ENCODE assay signal across 1 cellular context in the genomic region with DNA sequence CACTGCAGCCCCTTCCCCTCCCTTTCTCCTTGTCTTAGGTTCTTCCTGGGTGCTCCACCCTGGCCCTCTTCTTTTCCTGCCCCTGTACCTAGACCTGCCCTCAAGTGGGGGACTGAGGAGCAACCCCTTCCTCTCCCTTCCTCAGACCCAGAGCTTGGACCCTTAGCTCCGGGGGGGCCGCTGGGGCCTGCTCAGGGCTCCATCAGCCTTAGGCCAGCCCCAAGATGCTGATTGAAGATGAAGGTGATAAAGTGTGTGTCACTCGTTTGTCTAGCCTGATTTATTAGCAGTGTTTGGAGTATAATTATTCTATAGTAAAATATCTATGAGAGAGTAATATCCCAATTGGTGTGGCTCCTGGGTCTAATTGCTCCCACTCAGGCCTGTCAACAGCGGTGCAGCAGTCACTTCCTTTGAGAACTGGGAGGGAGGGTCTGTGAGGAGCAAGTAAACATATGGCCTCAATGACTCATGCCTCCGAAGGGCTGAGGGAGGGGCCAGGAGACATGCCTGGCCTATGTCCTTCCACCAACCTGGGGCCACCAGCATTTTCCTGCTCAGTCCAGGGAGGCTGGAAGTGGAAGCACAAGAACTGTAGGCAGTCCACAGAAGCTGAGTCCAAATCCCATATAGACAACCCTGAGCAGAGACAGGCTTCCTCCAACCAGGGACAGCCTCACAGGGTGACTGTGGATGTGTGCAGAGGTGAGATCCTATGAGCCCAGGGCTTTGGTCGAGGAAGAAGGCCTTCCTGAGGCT.
TF ChIP-seq lines count a peak whose summit lies in the region.

No MANE protein-coding gene starts in this region.

TF ChIP-seq in K562, 482 proteins besides CTCF, POLR2A, EP300 and RAD21 (continued from another document and continues in another):
- TF ChIP-seq, protein P1, sequence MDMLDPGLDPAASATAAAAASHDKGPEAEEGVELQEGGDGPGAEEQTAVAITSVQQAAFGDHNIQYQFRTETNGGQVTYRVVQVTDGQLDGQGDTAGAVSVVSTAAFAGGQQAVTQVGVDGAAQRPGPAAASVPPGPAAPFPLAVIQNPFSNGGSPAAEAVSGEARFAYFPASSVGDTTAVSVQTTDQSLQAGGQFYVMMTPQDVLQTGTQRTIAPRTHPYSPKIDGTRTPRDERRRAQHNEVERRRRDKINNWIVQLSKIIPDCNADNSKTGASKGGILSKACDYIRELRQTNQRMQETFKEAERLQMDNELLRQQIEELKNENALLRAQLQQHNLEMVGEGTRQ (CRISPR knock-in tag; IDR thresholded peaks at IDR 0.05): no peak
- TF ChIP-seq RUNX1 (IDR thresholded peaks at IDR 0.05; ENCODE audit: low read depth): no peak
- TF ChIP-seq FOS (IDR thresholded peaks at IDR 0.05; ENCODE audit: extremely low read depth, insufficient read length): peak; percentile 33
- TF ChIP-seq, protein P2, sequence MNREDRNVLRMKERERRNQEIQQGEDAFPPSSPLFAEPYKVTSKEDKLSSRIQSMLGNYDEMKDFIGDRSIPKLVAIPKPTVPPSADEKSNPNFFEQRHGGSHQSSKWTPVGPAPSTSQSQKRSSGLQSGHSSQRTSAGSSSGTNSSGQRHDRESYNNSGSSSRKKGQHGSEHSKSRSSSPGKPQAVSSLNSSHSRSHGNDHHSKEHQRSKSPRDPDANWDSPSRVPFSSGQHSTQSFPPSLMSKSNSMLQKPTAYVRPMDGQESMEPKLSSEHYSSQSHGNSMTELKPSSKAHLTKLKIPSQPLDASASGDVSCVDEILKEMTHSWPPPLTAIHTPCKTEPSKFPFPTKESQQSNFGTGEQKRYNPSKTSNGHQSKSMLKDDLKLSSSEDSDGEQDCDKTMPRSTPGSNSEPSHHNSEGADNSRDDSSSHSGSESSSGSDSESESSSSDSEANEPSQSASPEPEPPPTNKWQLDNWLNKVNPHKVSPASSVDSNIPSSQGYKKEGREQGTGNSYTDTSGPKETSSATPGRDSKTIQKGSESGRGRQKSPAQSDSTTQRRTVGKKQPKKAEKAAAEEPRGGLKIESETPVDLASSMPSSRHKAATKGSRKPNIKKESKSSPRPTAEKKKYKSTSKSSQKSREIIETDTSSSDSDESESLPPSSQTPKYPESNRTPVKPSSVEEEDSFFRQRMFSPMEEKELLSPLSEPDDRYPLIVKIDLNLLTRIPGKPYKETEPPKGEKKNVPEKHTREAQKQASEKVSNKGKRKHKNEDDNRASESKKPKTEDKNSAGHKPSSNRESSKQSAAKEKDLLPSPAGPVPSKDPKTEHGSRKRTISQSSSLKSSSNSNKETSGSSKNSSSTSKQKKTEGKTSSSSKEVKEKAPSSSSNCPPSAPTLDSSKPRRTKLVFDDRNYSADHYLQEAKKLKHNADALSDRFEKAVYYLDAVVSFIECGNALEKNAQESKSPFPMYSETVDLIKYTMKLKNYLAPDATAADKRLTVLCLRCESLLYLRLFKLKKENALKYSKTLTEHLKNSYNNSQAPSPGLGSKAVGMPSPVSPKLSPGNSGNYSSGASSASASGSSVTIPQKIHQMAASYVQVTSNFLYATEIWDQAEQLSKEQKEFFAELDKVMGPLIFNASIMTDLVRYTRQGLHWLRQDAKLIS (CRISPR knock-in tag; IDR thresholded peaks at IDR 0.05): no peak
- TF ChIP-seq CBX5 (IDR thresholded peaks at IDR 0.05; ENCODE audit: borderline replicate concordance, low read depth): no peak
- TF ChIP-seq, protein P3, sequence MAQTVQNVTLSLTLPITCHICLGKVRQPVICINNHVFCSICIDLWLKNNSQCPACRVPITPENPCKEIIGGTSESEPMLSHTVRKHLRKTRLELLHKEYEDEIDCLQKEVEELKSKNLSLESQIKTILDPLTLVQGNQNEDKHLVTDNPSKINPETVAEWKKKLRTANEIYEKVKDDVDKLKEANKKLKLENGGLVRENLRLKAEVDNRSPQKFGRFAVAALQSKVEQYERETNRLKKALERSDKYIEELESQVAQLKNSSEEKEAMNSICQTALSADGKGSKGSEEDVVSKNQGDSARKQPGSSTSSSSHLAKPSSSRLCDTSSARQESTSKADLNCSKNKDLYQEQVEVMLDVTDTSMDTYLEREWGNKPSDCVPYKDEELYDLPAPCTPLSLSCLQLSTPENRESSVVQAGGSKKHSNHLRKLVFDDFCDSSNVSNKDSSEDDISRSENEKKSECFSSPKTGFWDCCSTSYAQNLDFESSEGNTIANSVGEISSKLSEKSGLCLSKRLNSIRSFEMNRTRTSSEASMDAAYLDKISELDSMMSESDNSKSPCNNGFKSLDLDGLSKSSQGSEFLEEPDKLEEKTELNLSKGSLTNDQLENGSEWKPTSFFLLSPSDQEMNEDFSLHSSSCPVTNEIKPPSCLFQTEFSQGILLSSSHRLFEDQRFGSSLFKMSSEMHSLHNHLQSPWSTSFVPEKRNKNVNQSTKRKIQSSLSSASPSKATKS (CRISPR knock-in tag; IDR thresholded peaks at IDR 0.05): no peak
- TF ChIP-seq, protein P4, sequence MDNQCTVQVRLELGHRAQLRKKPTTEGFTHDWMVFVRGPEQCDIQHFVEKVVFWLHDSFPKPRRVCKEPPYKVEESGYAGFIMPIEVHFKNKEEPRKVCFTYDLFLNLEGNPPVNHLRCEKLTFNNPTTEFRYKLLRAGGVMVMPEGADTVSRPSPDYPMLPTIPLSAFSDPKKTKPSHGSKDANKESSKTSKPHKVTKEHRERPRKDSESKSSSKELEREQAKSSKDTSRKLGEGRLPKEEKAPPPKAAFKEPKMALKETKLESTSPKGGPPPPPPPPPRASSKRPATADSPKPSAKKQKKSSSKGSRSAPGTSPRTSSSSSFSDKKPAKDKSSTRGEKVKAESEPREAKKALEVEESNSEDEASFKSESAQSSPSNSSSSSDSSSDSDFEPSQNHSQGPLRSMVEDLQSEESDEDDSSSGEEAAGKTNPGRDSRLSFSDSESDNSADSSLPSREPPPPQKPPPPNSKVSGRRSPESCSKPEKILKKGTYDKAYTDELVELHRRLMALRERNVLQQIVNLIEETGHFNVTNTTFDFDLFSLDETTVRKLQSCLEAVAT (IDR thresholded peaks at IDR 0.05): no peak
- TF ChIP-seq MCM3 (IDR thresholded peaks at IDR 0.05): no peak
- TF ChIP-seq, protein P5, sequence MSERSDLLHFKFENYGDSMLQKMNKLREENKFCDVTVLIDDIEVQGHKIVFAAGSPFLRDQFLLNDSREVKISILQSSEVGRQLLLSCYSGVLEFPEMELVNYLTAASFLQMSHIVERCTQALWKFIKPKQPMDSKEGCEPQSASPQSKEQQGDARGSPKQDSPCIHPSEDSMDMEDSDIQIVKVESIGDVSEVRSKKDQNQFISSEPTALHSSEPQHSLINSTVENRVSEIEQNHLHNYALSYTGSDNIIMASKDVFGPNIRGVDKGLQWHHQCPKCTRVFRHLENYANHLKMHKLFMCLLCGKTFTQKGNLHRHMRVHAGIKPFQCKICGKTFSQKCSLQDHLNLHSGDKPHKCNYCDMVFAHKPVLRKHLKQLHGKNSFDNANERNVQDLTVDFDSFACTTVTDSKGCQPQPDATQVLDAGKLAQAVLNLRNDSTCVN (CRISPR knock-in tag; IDR thresholded peaks at IDR 0.05): no peak
- no peak for TF ChIP-seq FOXK1 (CRISPR knock-in tag; IDR thresholded peaks at IDR 0.05; ENCODE audit: borderline replicate concordance)
- TF ChIP-seq KDM1A (IDR thresholded peaks at IDR 0.05): no peak
- no peak for TF ChIP-seq GATA2 (CRISPR knock-in tag; IDR thresholded peaks at IDR 0.05)
- no peak for TF ChIP-seq CHD2 (IDR thresholded peaks at IDR 0.05; ENCODE audit: low read depth, low read length)
- TF ChIP-seq, protein P6, sequence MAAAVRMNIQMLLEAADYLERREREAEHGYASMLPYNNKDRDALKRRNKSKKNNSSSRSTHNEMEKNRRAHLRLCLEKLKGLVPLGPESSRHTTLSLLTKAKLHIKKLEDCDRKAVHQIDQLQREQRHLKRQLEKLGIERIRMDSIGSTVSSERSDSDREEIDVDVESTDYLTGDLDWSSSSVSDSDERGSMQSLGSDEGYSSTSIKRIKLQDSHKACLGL (CRISPR knock-in tag; IDR thresholded peaks at IDR 0.05; ENCODE audit: borderline replicate concordance, poor library complexity, severe bottlenecking): no peak
- no peak for TF ChIP-seq ZNF184 (CRISPR knock-in tag; IDR thresholded peaks at IDR 0.05)
- TF ChIP-seq, protein P7, sequence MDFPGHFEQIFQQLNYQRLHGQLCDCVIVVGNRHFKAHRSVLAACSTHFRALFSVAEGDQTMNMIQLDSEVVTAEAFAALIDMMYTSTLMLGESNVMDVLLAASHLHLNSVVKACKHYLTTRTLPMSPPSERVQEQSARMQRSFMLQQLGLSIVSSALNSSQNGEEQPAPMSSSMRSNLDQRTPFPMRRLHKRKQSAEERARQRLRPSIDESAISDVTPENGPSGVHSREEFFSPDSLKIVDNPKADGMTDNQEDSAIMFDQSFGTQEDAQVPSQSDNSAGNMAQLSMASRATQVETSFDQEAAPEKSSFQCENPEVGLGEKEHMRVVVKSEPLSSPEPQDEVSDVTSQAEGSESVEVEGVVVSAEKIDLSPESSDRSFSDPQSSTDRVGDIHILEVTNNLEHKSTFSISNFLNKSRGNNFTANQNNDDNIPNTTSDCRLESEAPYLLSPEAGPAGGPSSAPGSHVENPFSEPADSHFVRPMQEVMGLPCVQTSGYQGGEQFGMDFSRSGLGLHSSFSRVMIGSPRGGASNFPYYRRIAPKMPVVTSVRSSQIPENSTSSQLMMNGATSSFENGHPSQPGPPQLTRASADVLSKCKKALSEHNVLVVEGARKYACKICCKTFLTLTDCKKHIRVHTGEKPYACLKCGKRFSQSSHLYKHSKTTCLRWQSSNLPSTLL (IDR thresholded peaks at IDR 0.05): no peak
- TF ChIP-seq NR4A1 (CRISPR knock-in tag; IDR thresholded peaks at IDR 0.05): no peak
- TF ChIP-seq NR4A1 (tag; IDR thresholded peaks at IDR 0.05): no peak
- TF ChIP-seq POLR3G (IDR thresholded peaks at IDR 0.05; ENCODE audit: extremely low read depth, insufficient read length, insufficient replicate concordance): no peak
- no peak for TF ChIP-seq SREBF2 (CRISPR knock-in tag; IDR thresholded peaks at IDR 0.05)
- TF ChIP-seq GABPB1 (CRISPR knock-in tag; IDR thresholded peaks at IDR 0.05): no peak
- TF ChIP-seq JUN (IDR thresholded peaks at IDR 0.05; ENCODE audit: borderline replicate concordance, low read depth, low read length): peak; percentile 81
- TF ChIP-seq JUN (CRISPR knock-in tag; IDR thresholded peaks at IDR 0.05; ENCODE audit: borderline replicate concordance): no peak
- TF ChIP-seq MAZ (CRISPR knock-in tag; conservative IDR thresholded peaks at IDR 0.05 in 1 of 2, IDR thresholded peaks at IDR 0.05 in 1 of 2): peak in 1 of 2 experiments; percentile 79; a peak in 2 of 4 replicates
- TF ChIP-seq ZKSCAN3 (CRISPR knock-in tag; IDR thresholded peaks at IDR 0.05): no peak
- peak; percentile 97 for TF ChIP-seq JUND (IDR thresholded peaks at IDR 0.05; ENCODE audit: borderline replicate concordance, low read depth, low read length)
- TF ChIP-seq JUND (tag; IDR thresholded peaks at IDR 0.05; ENCODE audit: borderline replicate concordance, low read depth, low read length): peak; percentile 91; the same call in 2 of the 3 replicates
- TF ChIP-seq, protein P8, sequence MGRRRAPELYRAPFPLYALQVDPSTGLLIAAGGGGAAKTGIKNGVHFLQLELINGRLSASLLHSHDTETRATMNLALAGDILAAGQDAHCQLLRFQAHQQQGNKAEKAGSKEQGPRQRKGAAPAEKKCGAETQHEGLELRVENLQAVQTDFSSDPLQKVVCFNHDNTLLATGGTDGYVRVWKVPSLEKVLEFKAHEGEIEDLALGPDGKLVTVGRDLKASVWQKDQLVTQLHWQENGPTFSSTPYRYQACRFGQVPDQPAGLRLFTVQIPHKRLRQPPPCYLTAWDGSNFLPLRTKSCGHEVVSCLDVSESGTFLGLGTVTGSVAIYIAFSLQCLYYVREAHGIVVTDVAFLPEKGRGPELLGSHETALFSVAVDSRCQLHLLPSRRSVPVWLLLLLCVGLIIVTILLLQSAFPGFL (CRISPR knock-in tag; IDR thresholded peaks at IDR 0.05): no peak
- TF ChIP-seq, protein P9, sequence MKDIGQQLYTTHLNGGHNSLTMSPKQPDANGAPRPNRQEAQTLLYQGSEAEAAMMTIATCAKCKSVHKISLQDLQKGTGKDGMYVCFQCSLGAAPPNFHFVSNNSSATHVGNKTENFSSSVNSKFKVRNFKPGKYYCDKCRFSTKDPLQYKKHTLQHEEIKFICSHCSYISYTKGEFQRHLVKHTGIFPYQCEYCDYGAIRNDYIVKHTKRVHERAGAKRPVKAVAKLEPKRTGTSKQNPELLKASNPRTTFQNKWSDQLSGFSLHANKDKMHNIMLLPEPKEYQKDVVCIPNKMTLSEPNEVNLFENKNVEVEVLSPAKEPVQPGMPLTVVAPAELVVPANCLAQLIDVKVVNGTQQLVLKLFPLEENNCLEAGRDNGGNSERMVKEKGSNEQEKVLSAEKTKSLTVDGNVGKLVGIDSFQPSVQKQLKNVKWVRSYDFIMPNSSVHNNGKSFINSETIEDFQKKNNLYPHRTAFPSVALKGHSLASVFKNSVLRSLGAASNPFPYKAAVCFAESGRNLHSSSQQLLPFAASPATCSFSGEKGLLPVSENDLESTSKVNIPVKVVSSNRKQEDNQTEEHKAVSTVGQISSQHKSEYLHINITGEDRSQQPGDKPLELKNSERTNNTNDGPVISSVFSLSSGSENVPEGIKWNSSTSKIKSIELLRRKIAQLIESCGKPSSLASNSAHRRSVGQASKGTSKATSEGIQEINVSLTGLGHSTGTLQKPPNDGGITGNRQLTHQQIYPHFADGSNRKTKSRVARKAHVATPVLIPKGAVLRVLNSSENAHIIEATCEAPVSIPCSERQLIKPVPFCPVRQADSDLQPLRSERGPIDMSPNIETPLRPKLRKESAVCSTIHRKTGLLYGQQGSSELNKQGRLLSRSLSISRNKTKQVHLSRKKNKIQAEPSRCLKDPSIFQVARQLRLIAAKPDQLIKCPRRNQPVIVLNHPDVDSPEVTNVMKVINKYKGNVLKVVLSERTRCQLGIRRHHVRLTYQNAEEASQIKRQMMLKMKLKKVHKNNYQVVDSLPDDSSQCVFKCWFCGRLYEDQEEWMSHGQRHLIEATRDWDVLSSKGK (CRISPR knock-in tag; IDR thresholded peaks at IDR 0.05): no peak
- TF ChIP-seq, protein P10, sequence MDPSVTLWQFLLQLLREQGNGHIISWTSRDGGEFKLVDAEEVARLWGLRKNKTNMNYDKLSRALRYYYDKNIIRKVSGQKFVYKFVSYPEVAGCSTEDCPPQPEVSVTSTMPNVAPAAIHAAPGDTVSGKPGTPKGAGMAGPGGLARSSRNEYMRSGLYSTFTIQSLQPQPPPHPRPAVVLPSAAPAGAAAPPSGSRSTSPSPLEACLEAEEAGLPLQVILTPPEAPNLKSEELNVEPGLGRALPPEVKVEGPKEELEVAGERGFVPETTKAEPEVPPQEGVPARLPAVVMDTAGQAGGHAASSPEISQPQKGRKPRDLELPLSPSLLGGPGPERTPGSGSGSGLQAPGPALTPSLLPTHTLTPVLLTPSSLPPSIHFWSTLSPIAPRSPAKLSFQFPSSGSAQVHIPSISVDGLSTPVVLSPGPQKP (CRISPR knock-in tag; IDR thresholded peaks at IDR 0.05): no peak
- no peak for TF ChIP-seq MTA1 (IDR thresholded peaks at IDR 0.05; ENCODE audit: borderline replicate concordance)
- no peak for TF ChIP-seq RBM17 (IDR thresholded peaks at IDR 0.05; ENCODE audit: borderline replicate concordance, low read depth, low read length)
- TF ChIP-seq ZNF785 (CRISPR knock-in tag; IDR thresholded peaks at IDR 0.05): no peak
- TF ChIP-seq CREM (IDR thresholded peaks at IDR 0.05; ENCODE audit: low read depth): peak; percentile 23; the same call in 1 of the 2 replicates
- TF ChIP-seq ZSCAN32 (CRISPR knock-in tag; IDR thresholded peaks at IDR 0.05): no peak
- no peak for TF ChIP-seq ZNF140 (CRISPR knock-in tag; IDR thresholded peaks at IDR 0.05)
- no peak for TF ChIP-seq HIVEP1 (CRISPR knock-in tag; IDR thresholded peaks at IDR 0.05)
- no peak for TF ChIP-seq ZNF583 (CRISPR knock-in tag; IDR thresholded peaks at IDR 0.05)
- no peak for TF ChIP-seq MTA2 (IDR thresholded peaks at IDR 0.05; ENCODE audit: low read depth)
- peak in 1 of 2 experiments; percentile 95; a peak in 1 of 4 replicates for TF ChIP-seq SRF (CRISPR knock-in tag; IDR thresholded peaks at IDR 0.05)
